ENCODE assay signal across 21 cellular contexts in the genomic region with DNA sequence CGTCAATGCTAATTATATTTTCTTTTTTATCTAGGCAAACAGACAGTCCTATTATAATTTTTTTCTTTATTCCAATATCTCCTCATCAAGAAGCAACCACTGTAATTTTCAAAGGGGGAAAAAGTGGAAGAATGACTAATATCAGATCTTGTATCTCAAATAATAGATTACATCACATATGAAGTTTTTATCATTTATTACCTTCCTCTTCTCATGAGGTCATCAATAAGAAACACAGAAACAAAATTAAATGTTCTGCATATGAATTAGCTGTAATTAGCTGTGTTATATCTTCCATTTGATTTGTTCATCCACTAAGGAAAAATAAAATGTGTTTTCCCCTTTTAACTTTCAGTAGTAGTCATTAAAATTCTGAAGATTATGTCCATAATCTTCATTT. TPM values are rescaled to one million over a fixed set of nuclear protein-coding genes. Genes with fewer than 3 reads are reported as not detected.
DNase-seq lines count a peak whose midpoint lies in the region; ATAC-seq and TF ChIP-seq lines count a peak whose summit lies in the region.
"Had no signal": no experiment of that assay in that cellular context is flagged by ENCODE, and none has a peak within 500 bp of the region (broad histone marks: within the 10 kb centered on the region; RNA-seq: fewer than 3 reads in every experiment).

No MANE protein-coding gene starts in this region.

- peak overlapping the region; percentile 85 for H3K27ac Mint-ChIP-seq in chondrocyte (ENCODE audit: unreplicated experiment)
- H3K27ac Mint-ChIP-seq: CD4-positive, alpha-beta T cell had no signal

- no peaks in the 10 kb centered on the region for H3F3A ChIP-seq in PC-3 (ENCODE audit: low read length, unreplicated experiment)

- no peak overlapping the region for H3K9ac ChIP-seq in PC-3 (ENCODE audit: low read length)
- H3K9ac ChIP-seq: BLaER1 had no signal

- no peak overlapping the region for H3K4me3 Mint-ChIP-seq in chondrocyte (ENCODE audit: unreplicated experiment)
- H3K4me3 Mint-ChIP-seq: CD4-positive, alpha-beta T cell had no signal

- H3K36me3 ChIP-seq in PC-3 (ENCODE audit: low read depth, low read length): no peaks in the 10 kb centered on the region
- no peaks in the 10 kb centered on the region for H3K36me3 ChIP-seq in osteoblast (ENCODE audit: insufficient read depth, low read length)
- H3K36me3 ChIP-seq: BLaER1 had no signal

- CTCF ChIA-PET in PC-3 (lab: Charles Lee): no interaction called here

- H2AFZ ChIP-seq in PC-3 (ENCODE audit: low read length) (no peak overlapping the region), osteoblast (ENCODE audit: low read length) (no peak overlapping the region)

- POLR2A ChIA-PET in PC-3 (lab: Charles Lee; ENCODE audit: unreplicated experiment): interaction anchor here (0.5 kb wide), 1 partner anchor 11 kb away, joined by 3 read pairs; no protein-coding TSS in a partner anchor

- no peak for TF ChIP-seq CTCF in PC-3 (conservative IDR thresholded peaks at IDR 0.05; ENCODE audit: low read depth, low read length)
- no peak for TF ChIP-seq CTCF in chondrocyte (IDR thresholded peaks at IDR 0.05)
- no peak for TF ChIP-seq CTCF in osteoblast (IDR thresholded peaks at IDR 0.05; ENCODE audit: extremely low read depth, low read depth, low read length)

- H3K27me3 ChIP-seq in PC-3 (ENCODE audit: low read length): no peaks in the 10 kb centered on the region
- no peaks in the 10 kb centered on the region for H3K27me3 ChIP-seq in osteoblast (ENCODE audit: insufficient read depth, low read length)
- H3K27me3 ChIP-seq: BLaER1 had no signal

- no peaks in the 10 kb centered on the region for H3K9me3 Mint-ChIP-seq in chondrocyte (ENCODE audit: low read depth)
- H3K9me3 Mint-ChIP-seq: CD4-positive, alpha-beta T cell had no signal

- peak overlapping the region; percentile 24; the same call in 1 of the 2 replicates for H3K4me2 ChIP-seq in PC-3 (ENCODE audit: low read length)
- peak overlapping the region; percentile 67 for H3K4me2 ChIP-seq in osteoblast (ENCODE audit: insufficient read depth, low read length)
- H3K4me2 ChIP-seq: BLaER1 had no signal

- no peaks in the 10 kb centered on the region for H3K27me3 Mint-ChIP-seq in chondrocyte (ENCODE audit: low read depth)

- peaks cover 2% of the 10 kb centered on the region for H3K36me3 Mint-ChIP-seq in chondrocyte (ENCODE audit: low read depth)

- H3K4me3 ChIP-seq in PC-3 (ENCODE audit: low read length) (no peak overlapping the region), osteoblast (ENCODE audit: insufficient read depth, low read length) (no peak overlapping the region)
- H3K4me3 ChIP-seq: BLaER1 had no signal

- DNase-seq in ELR (ENCODE audit: low read depth): peak; percentile 45
- DNase-seq in PC-3: no peak
- DNase-seq in chondrocyte (ENCODE audit: low spot score): no peak
- no peak for DNase-seq in osteoblast (ENCODE audit: insufficient read length, low spot score, missing footprints)
- DNase-seq in T-helper 2 cell: no peak
- DNase-seq: Caco-2; CD4-positive, alpha-beta T cell; DND-41; GOT3; KG1; NCI-H1105; NCI-H146; NCI-H2029; NCI-H2227 treated with DMSO at 0.1 percent for 48 hours; NCI-H510A; NCI-H748 treated with DMSO at 0.1 percent for 48 hours had no signal

- no TSS peak for BruUV-seq in PC-3 (replicated peaks; lab: Mats Ljungman, UMichigan)

- no peaks in the 10 kb centered on the region for H3K9me2 ChIP-seq in PC-3 (replicated peaks; ENCODE audit: low read length)

- peak overlapping the region; percentile 75 for H3K27ac ChIP-seq in PC-3 (ENCODE audit: low read length)
- H3K27ac ChIP-seq in osteoblast (ENCODE audit: low read depth, low read length): peak overlapping the region; percentile 96
- H3K27ac ChIP-seq: BLaER1 had no signal

- no peaks in the 10 kb centered on the region for H3K79me2 ChIP-seq in PC-3 (ENCODE audit: low read length)
- H3K79me2 ChIP-seq in osteoblast (ENCODE audit: insufficient read depth, low read length): peaks cover 29% of the 10 kb centered on the region

- H3K9me3 ChIP-seq in PC-3 (ENCODE audit: low read length) (no peaks in the 10 kb centered on the region), osteoblast (ENCODE audit: low read depth, low read length) (no peaks in the 10 kb centered on the region)
- H3K9me3 ChIP-seq: BLaER1, Caco-2 had no signal

- intact Hi-C loops in PC-3 (cut with micrococcal nuclease): no loop called here

- H3K4me1 ChIP-seq in PC-3 (ENCODE audit: insufficient read depth, low read length): peaks cover 19% of the 10 kb centered on the region
- peaks cover 30% of the 10 kb centered on the region for H3K4me1 ChIP-seq in osteoblast (ENCODE audit: insufficient read depth, low read length)
- H3K4me1 ChIP-seq: BLaER1, Caco-2 had no signal

- H4K20me1 ChIP-seq in PC-3 (ENCODE audit: low read length) (no peaks in the 10 kb centered on the region), osteoblast (ENCODE audit: insufficient read depth, low read length) (no peaks in the 10 kb centered on the region)
- H4K20me1 ChIP-seq: BLaER1 had no signal

- H3K4me1 Mint-ChIP-seq in chondrocyte (ENCODE audit: low read depth): peaks cover 29% of the 10 kb centered on the region

- ATAC-seq in PC-3: no peak
- no peak for ATAC-seq in HG03139 (IDR thresholded peaks at IDR 0.05; ENCODE audit: unreplicated experiment)
- ATAC-seq in HG03097 (IDR thresholded peaks at IDR 0.05; ENCODE audit: low FRiP score, unreplicated experiment): no peak
- ATAC-seq: Panc1 had no signal

RNA-seq across cellular contexts. Expression of a gene that starts 14.3 kb away (rescaled TPM):
- total RNA-seq in PC-3 (2014; rRNA removed) (0.58 and 1.5 TPM in 2 replicates), chondrocyte (8.9 to 15.3 TPM (median 15.1 TPM) in 3 replicates), osteoblast (8.5 and 9.4 TPM in 2 replicates)
- total RNA-seq: CD4-positive, alpha-beta T cell; G401 had no signal
